1 cellular context compared by ENCODE assay signal in the genomic region with DNA sequence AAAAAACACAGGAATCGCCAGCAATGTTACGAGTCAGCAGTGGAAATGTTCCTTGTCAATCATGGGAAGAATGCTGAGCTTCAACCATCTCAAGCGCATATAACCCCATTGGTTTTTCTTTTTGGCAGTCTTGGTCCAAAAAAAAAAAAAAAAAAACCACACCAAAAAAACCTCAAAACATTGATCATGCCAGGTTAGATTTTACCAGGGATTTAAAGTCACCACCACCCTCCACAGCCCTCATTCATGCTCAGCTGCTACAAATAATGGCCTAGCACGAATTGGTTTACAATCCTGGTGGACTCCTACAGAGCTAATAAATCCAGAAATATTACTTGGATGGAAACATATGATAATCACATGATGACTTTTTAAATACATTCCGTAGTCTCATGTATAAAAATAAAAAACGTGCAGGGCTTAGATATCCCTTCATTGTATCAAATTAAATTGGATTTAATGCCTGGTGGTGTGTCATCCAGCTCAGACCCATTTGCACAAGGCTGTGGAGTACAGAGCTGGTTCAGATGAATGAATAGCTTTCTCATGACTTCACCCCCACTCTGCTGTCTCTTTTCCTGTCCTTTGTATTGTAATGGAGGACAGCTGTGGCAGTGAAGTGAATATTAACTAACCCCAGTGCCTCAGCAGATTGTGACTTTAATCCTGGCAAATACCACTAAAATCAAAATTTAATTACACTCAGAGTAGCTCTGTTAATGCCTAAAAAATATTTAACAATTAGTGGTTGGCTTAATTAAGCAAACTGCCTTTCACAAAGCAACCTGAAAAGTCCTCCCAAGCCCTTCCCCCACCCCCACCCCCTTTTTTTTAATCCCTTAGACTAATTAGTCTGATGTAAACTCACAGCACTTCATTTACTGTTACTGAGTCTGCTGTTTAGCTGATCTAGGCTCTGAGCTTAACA.
TF ChIP-seq lines count a peak whose summit lies in the region.

No MANE protein-coding gene starts in this region.

TF ChIP-seq in H1, 55 proteins besides CTCF, POLR2A, EP300 and RAD21:
- no peak for TF ChIP-seq HDAC6 (IDR thresholded peaks at IDR 0.05; ENCODE audit: low read depth, low read length)
- TF ChIP-seq NANOG (IDR thresholded peaks at IDR 0.05; ENCODE audit: insufficient read depth, low read depth, low read length, poor library complexity, severe bottlenecking): no peak
- no peak for TF ChIP-seq TCF12 (IDR thresholded peaks at IDR 0.05; ENCODE audit: low read depth, low read length)
- TF ChIP-seq SIRT6 (IDR thresholded peaks at IDR 0.05; ENCODE audit: low read length): no peak
- TF ChIP-seq GABPA (IDR thresholded peaks at IDR 0.05; ENCODE audit: borderline replicate concordance, insufficient read depth, low read length): no peak
- TF ChIP-seq SP1 (IDR thresholded peaks at IDR 0.05; ENCODE audit: low read depth, low read length): 0 out of 2 replicates have a peak, but pooled peaks have one; percentile 22
- TF ChIP-seq SIX5 (IDR thresholded peaks at IDR 0.05; ENCODE audit: low read depth, low read length): no peak
- no peak for TF ChIP-seq NRF1 (IDR thresholded peaks at IDR 0.05; ENCODE audit: low read depth, low read length)
- TF ChIP-seq JUN (IDR thresholded peaks at IDR 0.05; ENCODE audit: low read depth, low read length): no peak
- TF ChIP-seq YY1 (IDR thresholded peaks at IDR 0.05; ENCODE audit: low read depth, low read length): 0 out of 2 replicates have a peak, but pooled peaks have one; percentile 32
- no peak for TF ChIP-seq EGR1 (IDR thresholded peaks at IDR 0.05; ENCODE audit: borderline replicate concordance, low read depth, low read length)
- no peak for TF ChIP-seq KDM4A (IDR thresholded peaks at IDR 0.05; ENCODE audit: low read depth, low read length, severe bottlenecking)
- TF ChIP-seq RNF2 (IDR thresholded peaks at IDR 0.05; ENCODE audit: borderline replicate concordance, low read depth, low read length, missing control alignments, poor library complexity, severe bottlenecking): no peak
- peak; percentile 86 for TF ChIP-seq ASH2L (IDR thresholded peaks at IDR 0.05; ENCODE audit: low read length)
- no peak for TF ChIP-seq SIN3A (conservative IDR thresholded peaks at IDR 0.05 in 1 of 2, IDR thresholded peaks at IDR 0.05 in 1 of 2; ENCODE audit: low read depth in 1 of 2, low read length in 2 of 2)
- TF ChIP-seq JUND (IDR thresholded peaks at IDR 0.05; ENCODE audit: low read length): peak; percentile 48; the same call in 1 of the 2 replicates
- TF ChIP-seq, protein P1, sequence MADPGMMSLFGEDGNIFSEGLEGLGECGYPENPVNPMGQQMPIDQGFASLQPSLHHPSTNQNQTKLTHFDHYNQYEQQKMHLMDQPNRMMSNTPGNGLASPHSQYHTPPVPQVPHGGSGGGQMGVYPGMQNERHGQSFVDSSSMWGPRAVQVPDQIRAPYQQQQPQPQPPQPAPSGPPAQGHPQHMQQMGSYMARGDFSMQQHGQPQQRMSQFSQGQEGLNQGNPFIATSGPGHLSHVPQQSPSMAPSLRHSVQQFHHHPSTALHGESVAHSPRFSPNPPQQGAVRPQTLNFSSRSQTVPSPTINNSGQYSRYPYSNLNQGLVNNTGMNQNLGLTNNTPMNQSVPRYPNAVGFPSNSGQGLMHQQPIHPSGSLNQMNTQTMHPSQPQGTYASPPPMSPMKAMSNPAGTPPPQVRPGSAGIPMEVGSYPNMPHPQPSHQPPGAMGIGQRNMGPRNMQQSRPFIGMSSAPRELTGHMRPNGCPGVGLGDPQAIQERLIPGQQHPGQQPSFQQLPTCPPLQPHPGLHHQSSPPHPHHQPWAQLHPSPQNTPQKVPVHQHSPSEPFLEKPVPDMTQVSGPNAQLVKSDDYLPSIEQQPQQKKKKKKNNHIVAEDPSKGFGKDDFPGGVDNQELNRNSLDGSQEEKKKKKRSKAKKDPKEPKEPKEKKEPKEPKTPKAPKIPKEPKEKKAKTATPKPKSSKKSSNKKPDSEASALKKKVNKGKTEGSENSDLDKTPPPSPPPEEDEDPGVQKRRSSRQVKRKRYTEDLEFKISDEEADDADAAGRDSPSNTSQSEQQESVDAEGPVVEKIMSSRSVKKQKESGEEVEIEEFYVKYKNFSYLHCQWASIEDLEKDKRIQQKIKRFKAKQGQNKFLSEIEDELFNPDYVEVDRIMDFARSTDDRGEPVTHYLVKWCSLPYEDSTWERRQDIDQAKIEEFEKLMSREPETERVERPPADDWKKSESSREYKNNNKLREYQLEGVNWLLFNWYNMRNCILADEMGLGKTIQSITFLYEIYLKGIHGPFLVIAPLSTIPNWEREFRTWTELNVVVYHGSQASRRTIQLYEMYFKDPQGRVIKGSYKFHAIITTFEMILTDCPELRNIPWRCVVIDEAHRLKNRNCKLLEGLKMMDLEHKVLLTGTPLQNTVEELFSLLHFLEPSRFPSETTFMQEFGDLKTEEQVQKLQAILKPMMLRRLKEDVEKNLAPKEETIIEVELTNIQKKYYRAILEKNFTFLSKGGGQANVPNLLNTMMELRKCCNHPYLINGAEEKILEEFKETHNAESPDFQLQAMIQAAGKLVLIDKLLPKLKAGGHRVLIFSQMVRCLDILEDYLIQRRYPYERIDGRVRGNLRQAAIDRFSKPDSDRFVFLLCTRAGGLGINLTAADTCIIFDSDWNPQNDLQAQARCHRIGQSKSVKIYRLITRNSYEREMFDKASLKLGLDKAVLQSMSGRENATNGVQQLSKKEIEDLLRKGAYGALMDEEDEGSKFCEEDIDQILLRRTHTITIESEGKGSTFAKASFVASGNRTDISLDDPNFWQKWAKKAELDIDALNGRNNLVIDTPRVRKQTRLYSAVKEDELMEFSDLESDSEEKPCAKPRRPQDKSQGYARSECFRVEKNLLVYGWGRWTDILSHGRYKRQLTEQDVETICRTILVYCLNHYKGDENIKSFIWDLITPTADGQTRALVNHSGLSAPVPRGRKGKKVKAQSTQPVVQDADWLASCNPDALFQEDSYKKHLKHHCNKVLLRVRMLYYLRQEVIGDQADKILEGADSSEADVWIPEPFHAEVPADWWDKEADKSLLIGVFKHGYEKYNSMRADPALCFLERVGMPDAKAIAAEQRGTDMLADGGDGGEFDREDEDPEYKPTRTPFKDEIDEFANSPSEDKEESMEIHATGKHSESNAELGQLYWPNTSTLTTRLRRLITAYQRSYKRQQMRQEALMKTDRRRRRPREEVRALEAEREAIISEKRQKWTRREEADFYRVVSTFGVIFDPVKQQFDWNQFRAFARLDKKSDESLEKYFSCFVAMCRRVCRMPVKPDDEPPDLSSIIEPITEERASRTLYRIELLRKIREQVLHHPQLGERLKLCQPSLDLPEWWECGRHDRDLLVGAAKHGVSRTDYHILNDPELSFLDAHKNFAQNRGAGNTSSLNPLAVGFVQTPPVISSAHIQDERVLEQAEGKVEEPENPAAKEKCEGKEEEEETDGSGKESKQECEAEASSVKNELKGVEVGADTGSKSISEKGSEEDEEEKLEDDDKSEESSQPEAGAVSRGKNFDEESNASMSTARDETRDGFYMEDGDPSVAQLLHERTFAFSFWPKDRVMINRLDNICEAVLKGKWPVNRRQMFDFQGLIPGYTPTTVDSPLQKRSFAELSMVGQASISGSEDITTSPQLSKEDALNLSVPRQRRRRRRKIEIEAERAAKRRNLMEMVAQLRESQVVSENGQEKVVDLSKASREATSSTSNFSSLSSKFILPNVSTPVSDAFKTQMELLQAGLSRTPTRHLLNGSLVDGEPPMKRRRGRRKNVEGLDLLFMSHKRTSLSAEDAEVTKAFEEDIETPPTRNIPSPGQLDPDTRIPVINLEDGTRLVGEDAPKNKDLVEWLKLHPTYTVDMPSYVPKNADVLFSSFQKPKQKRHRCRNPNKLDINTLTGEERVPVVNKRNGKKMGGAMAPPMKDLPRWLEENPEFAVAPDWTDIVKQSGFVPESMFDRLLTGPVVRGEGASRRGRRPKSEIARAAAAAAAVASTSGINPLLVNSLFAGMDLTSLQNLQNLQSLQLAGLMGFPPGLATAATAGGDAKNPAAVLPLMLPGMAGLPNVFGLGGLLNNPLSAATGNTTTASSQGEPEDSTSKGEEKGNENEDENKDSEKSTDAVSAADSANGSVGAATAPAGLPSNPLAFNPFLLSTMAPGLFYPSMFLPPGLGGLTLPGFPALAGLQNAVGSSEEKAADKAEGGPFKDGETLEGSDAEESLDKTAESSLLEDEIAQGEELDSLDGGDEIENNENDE (IDR thresholded peaks at IDR 0.05; ENCODE audit: insufficient replicate concordance, low read length): peak; percentile 56
- TF ChIP-seq TAF7 (optimal IDR thresholded peaks at IDR 0.05; ENCODE audit: borderline replicate concordance, low read depth, low read length): no peak
